ENCODE assay signal across 18 cellular contexts in the genomic region with DNA sequence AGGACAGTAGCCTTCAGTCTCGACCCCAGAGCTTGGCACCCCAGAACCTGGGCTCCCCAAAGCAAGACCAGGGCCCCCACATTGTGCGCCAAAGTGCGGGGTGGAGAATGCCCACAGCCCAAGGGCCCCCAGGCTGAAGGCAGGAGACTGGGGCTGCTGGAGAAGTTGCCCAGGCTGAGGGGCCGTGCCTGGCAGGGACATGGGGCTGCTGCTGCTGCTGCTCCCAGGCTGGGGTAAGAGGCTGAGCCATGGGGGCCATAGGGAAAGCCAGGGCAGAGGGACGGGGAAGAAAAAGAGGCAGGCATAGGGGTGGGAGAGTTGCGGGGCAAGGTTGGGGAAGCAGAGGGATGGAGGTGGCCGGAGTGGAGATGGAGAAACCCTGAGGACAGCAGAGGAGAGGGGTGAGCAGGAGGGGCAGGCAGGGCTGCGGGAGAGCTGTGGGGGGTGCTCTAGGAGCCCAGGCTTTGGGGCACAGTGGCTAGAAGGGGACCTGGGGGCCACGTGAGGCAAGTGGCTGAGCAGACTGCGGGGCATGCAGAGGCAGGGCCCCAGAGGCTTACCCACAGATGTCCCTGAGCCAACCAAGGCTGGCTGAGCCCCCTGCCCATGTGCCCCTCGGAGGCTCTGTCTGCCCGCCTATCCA. TPM values are rescaled to one million over a fixed set of nuclear protein-coding genes. Genes with fewer than 3 reads are reported as not detected.
DNase-seq lines count a peak whose midpoint lies in the region; ATAC-seq and TF ChIP-seq lines count a peak whose summit lies in the region.
"Had no signal": no experiment of that assay in that cellular context is flagged by ENCODE, and none has a peak within 500 bp of the region (broad histone marks: within the 10 kb centered on the region; RNA-seq: fewer than 3 reads in every experiment).

No MANE protein-coding gene starts in this region.

- no peaks in the 10 kb centered on the region for H3K4me1 ChIP-seq in HEK293 (ENCODE audit: control insufficient read depth, insufficient read depth, low read length)
- peaks cover 4% of the 10 kb centered on the region for H3K4me1 ChIP-seq in right cardiac atrium (ENCODE audit: control insufficient read depth, insufficient read depth, low read length)

- 83% methylated on average over 12 of the region's 12 CpGs for WGBS in right cardiac atrium

- ATAC-seq in activated naive CD8-positive, alpha-beta T cell treated with anti-CD3 and anti-CD28 coated beads, Interleukin-2, amount 50 U/mL, for 24 hours = no peak
- ATAC-seq in memory B cell (ENCODE audit: low read depth) (no peak), right cardiac atrium (no peak)
- no peak for ATAC-seq in stimulated activated effector memory CD8-positive, alpha-beta T cell treated with anti-CD3 and anti-CD28 coated beads, Interleukin-12 subunit alpha, Interleukin-12 subunit beta, amount 100 ng/mL, for 72 hours
- ATAC-seq: left cardiac atrium, Right ventricle myocardium inferior had no signal

- no peak overlapping the region for H3K4me3 ChIP-seq in HEK293 (ENCODE audit: low read depth, low read length)
- no peak overlapping the region for H3K4me3 ChIP-seq in right cardiac atrium (ENCODE audit: low read length)
- H3K4me3 ChIP-seq: coronary artery, thyroid gland had no signal

- TF ChIP-seq CTCF in HEK293 (tag by site-specific recombination; IDR thresholded peaks at IDR 0.05) (no peak), GM10248 (IDR thresholded peaks at IDR 0.05; ENCODE audit: control extremely low read depth, extremely low read depth, low read depth, missing control alignments) (no peak)

- H3K27me3 Mint-ChIP-seq in activated naive CD8-positive, alpha-beta T cell treated with anti-CD3 and anti-CD28 coated beads, Interleukin-2, amount 50 U/mL, for 24 hours = no peaks in the 10 kb centered on the region
- H3K27me3 Mint-ChIP-seq in memory B cell = no peaks in the 10 kb centered on the region
- H3K27me3 Mint-ChIP-seq: activated CD4-positive, alpha-beta T cell treated with anti-CD3 and anti-CD28 coated beads, Interleukin-2, amount 10 ng/mL, durations not matched to agents 7 days and 5 days; activated naive CD8-positive, alpha-beta T cell had no signal

- H3K27me3 ChIP-seq in right cardiac atrium (ENCODE audit: control insufficient read depth, insufficient read depth) = no peaks in the 10 kb centered on the region
- H3K27me3 ChIP-seq: brain microvascular endothelial cell, thyroid gland had no signal

- H3K27ac Mint-ChIP-seq in activated naive CD8-positive, alpha-beta T cell treated with anti-CD3 and anti-CD28 coated beads, Interleukin-2, amount 50 U/mL, for 24 hours = peak overlapping the region; percentile 0
- H3K27ac Mint-ChIP-seq in memory B cell = peak overlapping the region; percentile 33
- H3K27ac Mint-ChIP-seq in stimulated activated effector memory CD8-positive, alpha-beta T cell treated with anti-CD3 and anti-CD28 coated beads, Interleukin-12 subunit alpha, Interleukin-12 subunit beta, amount 100 ng/mL, for 72 hours = peak overlapping the region; percentile 0
- H3K27ac Mint-ChIP-seq: activated naive CD8-positive, alpha-beta T cell had no signal

- H3K9me3 Mint-ChIP-seq in activated naive CD8-positive, alpha-beta T cell treated with anti-CD3 and anti-CD28 coated beads, Interleukin-2, amount 50 U/mL, for 24 hours = no peaks in the 10 kb centered on the region
- no peaks in the 10 kb centered on the region for H3K9me3 Mint-ChIP-seq in memory B cell
- H3K9me3 Mint-ChIP-seq in stimulated activated effector memory CD8-positive, alpha-beta T cell treated with anti-CD3 and anti-CD28 coated beads, Interleukin-12 subunit alpha, Interleukin-12 subunit beta, amount 100 ng/mL, for 72 hours = no peaks in the 10 kb centered on the region
- H3K9me3 Mint-ChIP-seq: activated CD4-positive, alpha-beta T cell treated with anti-CD3 and anti-CD28 coated beads, Interleukin-2, amount 10 ng/mL, durations not matched to agents 7 days and 5 days had no signal

- peaks cover 41% of the 10 kb centered on the region for H3K4me1 Mint-ChIP-seq in activated naive CD8-positive, alpha-beta T cell treated with anti-CD3 and anti-CD28 coated beads, Interleukin-2, amount 50 U/mL, for 24 hours
- peaks cover 30% of the 10 kb centered on the region for H3K4me1 Mint-ChIP-seq in memory B cell
- H3K4me1 Mint-ChIP-seq in stimulated activated effector memory CD8-positive, alpha-beta T cell treated with anti-CD3 and anti-CD28 coated beads, Interleukin-12 subunit alpha, Interleukin-12 subunit beta, amount 100 ng/mL, for 72 hours = peaks cover 57% of the 10 kb centered on the region

- CTCF ChIA-PET in HEK293 (lab: Yijun Ruan, JAX) (interaction anchor here (1.0 kb wide), 1 partner anchor 226 kb away, joined by 3 read pairs; no protein-coding TSS in a partner anchor), GM10248 (lab: Yijun Ruan, JAX) (interaction anchor here (0.7 to 2.7 kb wide), 5 partner anchors 8 to 193 kb away, joined by 3 to 9 read pairs (median 5); a partner anchor contains a TSS)

- no peaks in the 10 kb centered on the region for H3K36me3 ChIP-seq in HEK293 (ENCODE audit: control insufficient read depth in 2 of 2, insufficient read depth in 1 of 2, low read length in 2 of 2)
- H3K36me3 ChIP-seq: brain microvascular endothelial cell, thyroid gland had no signal

- H3K36me3 Mint-ChIP-seq in activated naive CD8-positive, alpha-beta T cell treated with anti-CD3 and anti-CD28 coated beads, Interleukin-2, amount 50 U/mL, for 24 hours (ENCODE audit: low read depth) = no peaks in the 10 kb centered on the region
- no peaks in the 10 kb centered on the region for H3K36me3 Mint-ChIP-seq in memory B cell
- no peaks in the 10 kb centered on the region for H3K36me3 Mint-ChIP-seq in stimulated activated effector memory CD8-positive, alpha-beta T cell treated with anti-CD3 and anti-CD28 coated beads, Interleukin-12 subunit alpha, Interleukin-12 subunit beta, amount 100 ng/mL, for 72 hours
- H3K36me3 Mint-ChIP-seq: activated naive CD8-positive, alpha-beta T cell had no signal

- no peak for DNase-seq in activated naive CD8-positive, alpha-beta T cell treated with anti-CD3 and anti-CD28 coated beads, Interleukin-2, amount 50 U/mL, for 24 hours
- no peak for DNase-seq in memory B cell (ENCODE audit: low spot score in 2 of 2)
- no peak for DNase-seq in stimulated activated effector memory CD8-positive, alpha-beta T cell treated with anti-CD3 and anti-CD28 coated beads, Interleukin-12 subunit alpha, Interleukin-12 subunit beta, amount 100 ng/mL, for 72 hours (ENCODE audit: low spot score in 2 of 2)
- DNase-seq in right cardiac atrium = no peak
- DNase-seq in GM10248 (ENCODE audit: extremely low spot score) = no peak
- DNase-seq in OCI-M2 (lab: John Stamatoyannopoulos, UW; ENCODE audit: unreplicated experiment) = no peak
- DNase-seq: activated CD4-positive, alpha-beta T cell treated with anti-CD3 and anti-CD28 coated beads, Interleukin-2, amount 10 ng/mL, durations not matched to agents 7 days and 5 days; brain microvascular endothelial cell; COR-L47; hippocampal formation; left cardiac atrium; NCI-H1105 treated with DMSO at 0.1 percent for 48 hours; stimulated activated CD4-positive, alpha-beta T cell treated with anti-CD3 and anti-CD28 coated beads, Interleukin-15, amount 100 ng/mL, for 24 hours; thyroid gland had no signal

- H3K27ac ChIP-seq in HEK293 (ENCODE audit: extremely low read depth, low read depth, low read length) = no peak overlapping the region
- H3K27ac ChIP-seq in right cardiac atrium (ENCODE audit: low read length) = no peak overlapping the region
- H3K27ac ChIP-seq: brain microvascular endothelial cell, coronary artery, thyroid gland had no signal

- intact Hi-C loops in right cardiac atrium (cut with DNase I) = loop anchor here in 2 of 4 donors (10.0 kb wide), 2 partner anchors 131 to 191 kb away; a partner anchor contains a TSS

- POLR2A ChIA-PET in HEK293 (lab: Yijun Ruan, JAX) = no interaction called here
- POLR2A ChIA-PET in GM10248 (lab: Yijun Ruan, JAX) = no interaction called here

- no peaks in the 10 kb centered on the region for H3K9me3 ChIP-seq in HEK293 (ENCODE audit: control insufficient read depth, insufficient read depth, low read depth, low read length)
- no peaks in the 10 kb centered on the region for H3K9me3 ChIP-seq in right cardiac atrium (ENCODE audit: control insufficient read depth, low read length)
- H3K9me3 ChIP-seq: thyroid gland had no signal

- H3K4me3 Mint-ChIP-seq in activated naive CD8-positive, alpha-beta T cell treated with anti-CD3 and anti-CD28 coated beads, Interleukin-2, amount 50 U/mL, for 24 hours = no peak overlapping the region
- H3K4me3 Mint-ChIP-seq in memory B cell = no peak overlapping the region
- H3K4me3 Mint-ChIP-seq in stimulated activated effector memory CD8-positive, alpha-beta T cell treated with anti-CD3 and anti-CD28 coated beads, Interleukin-12 subunit alpha, Interleukin-12 subunit beta, amount 100 ng/mL, for 72 hours = no peak overlapping the region
- H3K4me3 Mint-ChIP-seq: activated CD4-positive, alpha-beta T cell treated with anti-CD3 and anti-CD28 coated beads, Interleukin-2, amount 10 ng/mL, durations not matched to agents 7 days and 5 days; activated naive CD8-positive, alpha-beta T cell had no signal

TF ChIP-seq in HEK293, 187 proteins besides CTCF, POLR2A, EP300 and RAD21:
- no peak for TF ChIP-seq KLF7 (tag by site-specific recombination; IDR thresholded peaks at IDR 0.05; ENCODE audit: borderline replicate concordance)
- TF ChIP-seq ZFP41 (tag by site-specific recombination; IDR thresholded peaks at IDR 0.05; ENCODE audit: borderline replicate concordance) = no peak
- TF ChIP-seq GLIS2 (tag by site-specific recombination; IDR thresholded peaks at IDR 0.05) = peak; percentile 24; the same call in 1 of the 2 replicates

RNA-seq across cellular contexts. Expression of a gene that starts 18.9 kb away (rescaled TPM):
- 10 to 100 TPM; 16.9 to 22.0 (median 20.1) TPM for total RNA-seq in right cardiac atrium
- polyA plus RNA-seq in right cardiac atrium = 26.5 TPM
